Comparison of ENCODE assay signal across 9 cellular contexts in genomic region chr19:50460161-50460765, GRCh38. TPM values are rescaled to one million over a fixed set of nuclear protein-coding genes. Genes with fewer than 3 reads are reported as not detected.
A peak's percentile ranks its signal among the peaks of the same experiment; 100 is the strongest.
DNase-seq lines count a peak whose midpoint lies in the region; ATAC-seq and TF ChIP-seq lines count a peak whose summit lies in the region.
"Had no signal": no experiment of that assay in that cellular context is flagged by ENCODE, and none has a peak within 500 bp of the region (broad histone marks: within the 10 kb centered on the region; RNA-seq: fewer than 3 reads in every experiment).

No MANE protein-coding gene starts in this region.

- no peaks in the 10 kb centered on the region for H3K9me2 ChIP-seq in DOHH2 (replicated peaks; ENCODE audit: control insufficient read depth, low read length)

- peak overlapping the region; percentile 59 for H3K4me2 ChIP-seq in DOHH2 (ENCODE audit: low read length)
- no peak overlapping the region for H3K4me2 ChIP-seq in KMS-11

- TF ChIP-seq CTCF in DOHH2 (IDR thresholded peaks at IDR 0.05; ENCODE audit: low read depth, low read length, poor library complexity, severe bottlenecking) (peak; percentile 60), GM20000 (IDR thresholded peaks at IDR 0.05; ENCODE audit: extremely low read depth, missing control alignments) (peak; percentile 12), KMS-11 (conservative IDR thresholded peaks at IDR 0.05; ENCODE audit: low read depth, low read length) (no peak), epithelial cell of proximal tubule (conservative IDR thresholded peaks at IDR 0.05; ENCODE audit: low read depth, low read length) (peak; percentile 59), heart right ventricle (IDR thresholded peaks at IDR 0.05) (no peak)

- intact Hi-C loops in heart right ventricle (cut with DNase I), result loop anchor here in 7 of 10 donors (2.0 to 5.0 kb wide), 3 partner anchors 91 to 103 kb away; partner anchors contain the start of gene NAPSA (in 5 of the 7)
- intact Hi-C loops in Right ventricle myocardium superior (cut with DNase I), result loop anchor here (5.0 kb wide), 1 partner anchor 93 kb away; the partner anchor contains the start of gene NAPSA

- H3K9me3 ChIP-seq in DOHH2 (ENCODE audit: control insufficient read depth, insufficient read depth, low read length) (no peaks in the 10 kb centered on the region), heart right ventricle (no peaks in the 10 kb centered on the region)

- H3K36me3 ChIP-seq in DOHH2 (ENCODE audit: control insufficient read depth, low read length) (peaks cover 41% of the 10 kb centered on the region), KMS-11 (ENCODE audit: insufficient read depth) (no peaks in the 10 kb centered on the region), heart right ventricle (no peaks in the 10 kb centered on the region)

- H3K27me3 ChIP-seq in DOHH2 (ENCODE audit: control insufficient read depth, low read length) (no peaks in the 10 kb centered on the region), KMS-11 (ENCODE audit: insufficient read depth, low read depth) (peaks cover 47% of the 10 kb centered on the region), heart right ventricle (peaks cover 0 to 71% (median 50%) of the 10 kb centered on the region in 7 donors)

- H3K4me3 ChIP-seq in DOHH2 (ENCODE audit: low read length) (peak overlapping the region; percentile 42), KMS-11 (IDR thresholded peaks at IDR 0.05; ENCODE audit: insufficient read depth, low read depth, low read length) (no peak overlapping the region), epithelial cell of proximal tubule (ENCODE audit: low read depth, low read length) (no peak overlapping the region), heart right ventricle (no peak overlapping the region)

- DNase-seq in GM20000 (ENCODE audit: low spot score) (peak; percentile 94), epithelial cell of proximal tubule (ENCODE audit: low read depth) (peak; percentile 92), heart right ventricle (no peak), GDM1 (lab: John Stamatoyannopoulos, UW) (no peak), Right ventricle myocardium superior (no peak)

- H3K79me2 ChIP-seq in DOHH2 (ENCODE audit: control insufficient read depth, low read length) (no peaks in the 10 kb centered on the region), KMS-11 (ENCODE audit: insufficient read depth, low read depth) (no peaks in the 10 kb centered on the region)

- H4K20me1 ChIP-seq in DOHH2 (ENCODE audit: control insufficient read depth, insufficient read depth, low read depth, low read length) (no peaks in the 10 kb centered on the region), KMS-11 (ENCODE audit: insufficient read depth) (no peaks in the 10 kb centered on the region)

- H3K9ac ChIP-seq in KMS-11, result no peak overlapping the region

- peaks cover 27% of the 10 kb centered on the region for H3K4me1 ChIP-seq in DOHH2 (ENCODE audit: control insufficient read depth, low read length)
- no peaks in the 10 kb centered on the region for H3K4me1 ChIP-seq in KMS-11 (ENCODE audit: low read depth, poor library complexity, severe bottlenecking)
- no peaks in the 10 kb centered on the region for H3K4me1 ChIP-seq in heart right ventricle

- H2AFZ ChIP-seq in KMS-11 (ENCODE audit: low read depth), result 0 out of 2 replicates have a peak overlapping the region, but pooled peaks have one; percentile 26

- H3K27ac ChIP-seq in DOHH2 (ENCODE audit: low read depth, low read length), result peak overlapping the region; percentile 87
- no peak overlapping the region for H3K27ac ChIP-seq in KMS-11
- H3K27ac ChIP-seq in heart right ventricle, result no peak overlapping the region
- H3K27ac ChIP-seq: epithelial cell of prostate had no signal

- no peak for ATAC-seq in GM18519 (IDR thresholded peaks at IDR 0.05; ENCODE audit: low FRiP score, unreplicated experiment)
- no peak for ATAC-seq in heart right ventricle
- no peak for ATAC-seq in Right ventricle myocardium superior (ENCODE audit: poor library complexity)

- peaks cover 14% of the 10 kb centered on the region for H3F3A ChIP-seq in DOHH2 (ENCODE audit: control insufficient read depth, insufficient read depth)

- 28 to 36% methylated on average over 13 of the region's 13 CpGs for WGBS in heart right ventricle, 2 donors

RNA-seq across cellular contexts. Expression of gene EMC10, which starts 16.0 kb away (rescaled TPM):
- total RNA-seq in epithelial cell of proximal tubule (123 and 185 TPM in 2 replicates), heart right ventricle (100 to 1,000 TPM in 3 of 10 donors, 10 to 100 TPM in 7; 73.6 to 152 (median 88.9) TPM), Right ventricle myocardium superior (68.7 TPM)
- 100 to 1,000 TPM in 1 of 2 donors, 10 to 100 TPM in 1; 84.3 to 113 TPM for polyA plus RNA-seq in heart right ventricle

RNA-seq across cellular contexts. Expression of gene GARIN5A, which starts 16.4 kb away (rescaled TPM):
- total RNA-seq in epithelial cell of proximal tubule (0.69 and 2.2 TPM in 2 replicates), heart right ventricle (1 to 10 TPM; 1.2 to 4.3 (median 2.0) TPM), Right ventricle myocardium superior (2.0 TPM)
- polyA plus RNA-seq in heart right ventricle, result 1 to 10 TPM; 1.5 to 1.8 TPM

RNA-seq across cellular contexts. Expression of gene MYBPC2, which starts 27.6 kb away (rescaled TPM):
- total RNA-seq in epithelial cell of proximal tubule, result not detected in 2 replicates
- total RNA-seq in heart right ventricle, result under 1 TPM in 2 of 10 donors, not detected in 8; 0.13 to 0.35 TPM
- polyA plus RNA-seq in heart right ventricle, result under 1 TPM in 1 of 2 donors, not detected in 1; 0.01 TPM
- total RNA-seq in Right ventricle myocardium superior, result not detected

RNA-seq across cellular contexts. Expression of gene SPIB, which starts 41.5 kb away (rescaled TPM):
- total RNA-seq in epithelial cell of proximal tubule (not detected in 2 replicates), heart right ventricle (under 1 TPM in 2 of 10 donors, not detected in 8; 0.20 to 0.42 TPM), Right ventricle myocardium superior (not detected)
- under 1 TPM in 1 of 2 donors, not detected in 1; 0.10 TPM for polyA plus RNA-seq in heart right ventricle

RNA-seq across cellular contexts. Expression of gene JOSD2, which starts 50.7 kb away (rescaled TPM):
- total RNA-seq in epithelial cell of proximal tubule (16.1 and 36.4 TPM in 2 replicates), heart right ventricle (10 to 100 TPM; 13.3 to 42.3 (median 25.2) TPM), Right ventricle myocardium superior (39.8 TPM)
- polyA plus RNA-seq in heart right ventricle, result 10 to 100 TPM; 64.0 to 69.6 TPM

Comparison
In these comparisons a context has a peak if more than half of its experiments do, and no peak if none do; other contexts are left out.
1. CTCF ChIP-seq: peak in DOHH2 (single experiment), GM20000 (single experiment) and epithelial cell of proximal tubule (single experiment); none in KMS-11 (single experiment) and heart right ventricle (0 of 9).
2. DNase-seq: peak in GM20000 (single experiment) and epithelial cell of proximal tubule (single experiment); none in heart right ventricle (0 of 2), GDM1 (single experiment) and Right ventricle myocardium superior (single experiment).